Comparison of ENCODE assay signal across 1 cellular context in genomic region chr3:150763841-150764483, GRCh38.
TF ChIP-seq lines count a peak whose summit lies in the region.

No MANE protein-coding gene starts in this region.

TF ChIP-seq in HepG2, 621 proteins besides CTCF, POLR2A, EP300 and RAD21 (continued from another document and continues in another):
- TF ChIP-seq ARID5B (CRISPR knock-in tag; IDR thresholded peaks at IDR 0.05), result peak; percentile 21; the same call in 1 of the 2 replicates
- TF ChIP-seq BRD4 (CRISPR knock-in tag; IDR thresholded peaks at IDR 0.05), result peak; percentile 15; the same call in 1 of the 2 replicates
- TF ChIP-seq ZNF839 (CRISPR knock-in tag; IDR thresholded peaks at IDR 0.05; ENCODE audit: borderline replicate concordance), result no peak
- TF ChIP-seq MAFG (CRISPR knock-in tag; IDR thresholded peaks at IDR 0.05), result no peak
- TF ChIP-seq GTF2F1 (IDR thresholded peaks at IDR 0.05; ENCODE audit: low read length), result no peak
- peak; percentile 53 for TF ChIP-seq ASH2L (IDR thresholded peaks at IDR 0.05; ENCODE audit: insufficient read length, low read depth, low read length)
- no peak for TF ChIP-seq TEAD2 (CRISPR knock-in tag; IDR thresholded peaks at IDR 0.05)
- TF ChIP-seq PAF1 (CRISPR knock-in tag; IDR thresholded peaks at IDR 0.05), result no peak
- TF ChIP-seq CENPBD1 (CRISPR knock-in tag; IDR thresholded peaks at IDR 0.05; ENCODE audit: borderline replicate concordance, low read depth), result no peak
- no peak; the same call in 1 of the 2 replicates for TF ChIP-seq ZC3H13 (CRISPR knock-in tag; IDR thresholded peaks at IDR 0.05)
- no peak for TF ChIP-seq FLYWCH1 (CRISPR knock-in tag; IDR thresholded peaks at IDR 0.05)
- TF ChIP-seq ZBTB37 (CRISPR knock-in tag; IDR thresholded peaks at IDR 0.05), result no peak
- TF ChIP-seq CEBPG (CRISPR knock-in tag; IDR thresholded peaks at IDR 0.05), result 0 out of 2 replicates have a peak, but pooled peaks have one; percentile 22
- no peak for TF ChIP-seq ZHX2 (IDR thresholded peaks at IDR 0.05; ENCODE audit: low read depth)
- no peak for TF ChIP-seq ZHX2 (CRISPR knock-in tag; IDR thresholded peaks at IDR 0.05; ENCODE audit: borderline replicate concordance)
- TF ChIP-seq CEBPZ (IDR thresholded peaks at IDR 0.05; ENCODE audit: low read length), result no peak
- TF ChIP-seq SOX6 (IDR thresholded peaks at IDR 0.05), result no peak
- peak; percentile 58 for TF ChIP-seq SOX6 (CRISPR knock-in tag; IDR thresholded peaks at IDR 0.05)
- no peak for TF ChIP-seq ZNF225 (CRISPR knock-in tag; IDR thresholded peaks at IDR 0.05)
- TF ChIP-seq ZNF691 (CRISPR knock-in tag; IDR thresholded peaks at IDR 0.05; ENCODE audit: borderline replicate concordance, low read depth), result no peak
- no peak for TF ChIP-seq ZNF83 (CRISPR knock-in tag; IDR thresholded peaks at IDR 0.05; ENCODE audit: borderline replicate concordance)
- no peak for TF ChIP-seq MTA3 (CRISPR knock-in tag; IDR thresholded peaks at IDR 0.05)
- 0 out of 2 replicates have a peak, but pooled peaks have one; percentile 14 for TF ChIP-seq THAP9 (CRISPR knock-in tag; IDR thresholded peaks at IDR 0.05; ENCODE audit: borderline replicate concordance)
- TF ChIP-seq PPARG (CRISPR knock-in tag; conservative IDR thresholded peaks at IDR 0.05), result 0 out of 2 replicates have a peak, but pooled peaks have one; percentile 7
- no peak for TF ChIP-seq SMAD9 (CRISPR knock-in tag; IDR thresholded peaks at IDR 0.05)
- TF ChIP-seq ZKSCAN5 (CRISPR knock-in tag; IDR thresholded peaks at IDR 0.05), result no peak
- no peak for TF ChIP-seq ZNF282 (IDR thresholded peaks at IDR 0.05; ENCODE audit: partially characterized antibody)
- TF ChIP-seq ZNF589 (CRISPR knock-in tag; conservative IDR thresholded peaks at IDR 0.05), result no peak
- no peak for TF ChIP-seq BATF2 (CRISPR knock-in tag; IDR thresholded peaks at IDR 0.05)
- peak; percentile 84 for TF ChIP-seq HNRNPH1 (optimal IDR thresholded peaks at IDR 0.05; ENCODE audit: low read depth, low read length)
- no peak for TF ChIP-seq ATF1 (CRISPR knock-in tag; IDR thresholded peaks at IDR 0.05)
- peak; percentile 72 for TF ChIP-seq SALL1 (CRISPR knock-in tag; IDR thresholded peaks at IDR 0.05)
- no peak for TF ChIP-seq GMEB2 (CRISPR knock-in tag; IDR thresholded peaks at IDR 0.05; ENCODE audit: low read depth)
- no peak for TF ChIP-seq TBX2 (CRISPR knock-in tag; IDR thresholded peaks at IDR 0.05; ENCODE audit: borderline replicate concordance)
- no peak for TF ChIP-seq MXD1 (CRISPR knock-in tag; IDR thresholded peaks at IDR 0.05)
- no peak for TF ChIP-seq ZBTB8A (CRISPR knock-in tag; IDR thresholded peaks at IDR 0.05; ENCODE audit: borderline replicate concordance, low read depth)
- TF ChIP-seq KDM1A (CRISPR knock-in tag; IDR thresholded peaks at IDR 0.05), result no peak; the same call in 1 of the 2 replicates
- no peak for TF ChIP-seq ZNF468 (CRISPR knock-in tag; IDR thresholded peaks at IDR 0.05)
- no peak for TF ChIP-seq RARA (CRISPR knock-in tag; IDR thresholded peaks at IDR 0.05)
- TF ChIP-seq ZNF256 (CRISPR knock-in tag; conservative IDR thresholded peaks at IDR 0.05), result no peak
- TF ChIP-seq ZNF333 (CRISPR knock-in tag; IDR thresholded peaks at IDR 0.05; ENCODE audit: borderline replicate concordance), result no peak
- TF ChIP-seq ELF1 (CRISPR knock-in tag; IDR thresholded peaks at IDR 0.05), result no peak
- TF ChIP-seq NCOA2 (CRISPR knock-in tag; IDR thresholded peaks at IDR 0.05), result no peak
